Comparison of ENCODE assay signal across 22 cellular contexts in the genomic region with DNA sequence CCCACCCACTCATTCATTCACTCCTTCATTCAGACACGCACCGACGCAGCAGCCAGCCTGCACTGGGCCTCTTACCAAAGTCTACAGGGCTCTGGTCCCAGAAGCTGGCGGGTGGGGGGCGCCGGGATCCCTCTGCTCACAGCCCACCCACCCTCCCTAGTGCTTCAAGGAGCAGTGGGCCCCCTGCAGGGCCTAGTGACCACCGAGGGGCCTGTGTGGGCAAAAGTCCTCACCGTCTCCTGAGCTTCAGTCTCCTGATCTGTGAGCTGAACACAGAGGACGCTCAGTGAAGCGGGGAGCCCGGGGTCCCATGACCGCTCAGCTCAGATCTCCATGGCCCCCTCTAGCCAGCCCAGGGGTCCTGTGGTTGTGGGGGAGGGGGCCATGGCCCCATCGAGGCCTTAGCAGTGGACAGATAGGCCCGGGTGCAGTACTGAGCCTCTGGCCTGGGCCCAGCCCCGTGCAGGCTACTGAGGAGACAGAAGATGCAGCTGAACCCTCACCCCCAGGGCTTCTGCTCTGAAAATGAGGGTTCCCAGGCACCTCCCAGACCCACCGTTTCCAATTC. TPM values are rescaled to one million over a fixed set of nuclear protein-coding genes. Genes with fewer than 3 reads are reported as not detected.
DNase-seq lines count a peak whose midpoint lies in the region; TF ChIP-seq lines count a peak whose summit lies in the region.
"Had no signal": no experiment of that assay in that cellular context is flagged by ENCODE, and none has a peak within 500 bp of the region (broad histone marks: within the 10 kb centered on the region; RNA-seq: fewer than 3 reads in every experiment).

No MANE protein-coding gene starts in this region.

- no peaks in the 10 kb centered on the region for H3K36me3 ChIP-seq in tibial artery
- H3K36me3 ChIP-seq: BLaER1, Peyer's patch had no signal

- CTCF ChIA-PET in activated CD4-positive, alpha-beta T cell treated with anti-CD3 and anti-CD28 coated beads, Interleukin-2, amount 10 ng/mL, durations not matched to agents 7 days and 5 days (lab: Charles Lee): interaction anchor here (1.1 to 1.2 kb wide), 2 partner anchors 10 to 12 kb away, joined by 3 to 4 read pairs; no protein-coding TSS in a partner anchor

- peaks cover 0 to 90% of the 10 kb centered on the region in 2 donors for H3K27me3 ChIP-seq in tibial artery
- H3K27me3 ChIP-seq: BLaER1, Peyer's patch had no signal

- POLR2A ChIA-PET in activated CD4-positive, alpha-beta T cell treated with anti-CD3 and anti-CD28 coated beads, Interleukin-2, amount 10 ng/mL, durations not matched to agents 7 days and 5 days (lab: Charles Lee): no interaction called here

- peak overlapping the region; percentile 50 for H3K27ac Mint-ChIP-seq in activated CD4-positive, alpha-beta T cell treated with anti-CD3 and anti-CD28 coated beads, Interleukin-2, amount 10 ng/mL, durations not matched to agents 7 days and 5 days
- no peak overlapping the region for H3K27ac Mint-ChIP-seq in activated CD4-positive, alpha-beta T cell treated with anti-CD3 and anti-CD28 coated beads, Interleukin-2, amount 10 ng/mL, durations not matched to agents 24 days and 14 days
- peak overlapping the region in 3 of 5 experiments; percentile 60 to 97 (median 90) for H3K27ac Mint-ChIP-seq in brain
- peak overlapping the region; percentile 81 for H3K27ac Mint-ChIP-seq in mesothelial cell of epicardium
- H3K27ac Mint-ChIP-seq: CD4-positive, alpha-beta T cell; HFFc6 had no signal

- H3K9me3 ChIP-seq in tibial artery: no peaks in the 10 kb centered on the region
- H3K9me3 ChIP-seq: BLaER1, Peyer's patch had no signal

- DNase-seq in activated CD4-positive, alpha-beta T cell treated with anti-CD3 and anti-CD28 coated beads, Interleukin-2, amount 10 ng/mL, durations not matched to agents 7 days and 5 days: no peak
- no peak for DNase-seq in activated CD4-positive, alpha-beta T cell treated with anti-CD3 and anti-CD28 coated beads, Interleukin-2, amount 10 ng/mL, durations not matched to agents 24 days and 14 days
- no peak for DNase-seq in mesothelial cell of epicardium (ENCODE audit: low spot score in 2 of 2, unreplicated experiment in 2 of 2)
- peak; percentile 3 for DNase-seq in retina
- DNase-seq in cerebellum (ENCODE audit: low spot score): no peak
- DNase-seq in tibial artery: no peak
- no peak for DNase-seq in NCI-H2029 treated with DMSO at 0.1 percent for 48 hours (lab: John Stamatoyannopoulos, UW)
- DNase-seq: ACHN; CD4-positive, alpha-beta T cell; COR-L47; DMS79 treated with DMSO at 0.1 percent for 48 hours; H7; HFFc6; NCI-H1105 treated with DMSO at 0.1 percent for 48 hours; NCI-H446; NCI-H526; Peyer's patch had no signal

- H3K9me3 Mint-ChIP-seq in activated CD4-positive, alpha-beta T cell treated with anti-CD3 and anti-CD28 coated beads, Interleukin-2, amount 10 ng/mL, durations not matched to agents 7 days and 5 days: no peaks in the 10 kb centered on the region
- H3K9me3 Mint-ChIP-seq in activated CD4-positive, alpha-beta T cell treated with anti-CD3 and anti-CD28 coated beads, Interleukin-2, amount 10 ng/mL, durations not matched to agents 24 days and 14 days: no peaks in the 10 kb centered on the region
- H3K9me3 Mint-ChIP-seq in brain (peaks cover 0 to 4% (median 2%) of the 10 kb centered on the region in 5 experiments), mesothelial cell of epicardium (no peaks in the 10 kb centered on the region)
- H3K9me3 Mint-ChIP-seq: CD4-positive, alpha-beta T cell; HFFc6 had no signal

- intact Hi-C loops in activated CD4-positive, alpha-beta T cell treated with anti-CD3 and anti-CD28 coated beads, Interleukin-2, amount 10 ng/mL, durations not matched to agents 24 days and 14 days (cut with micrococcal nuclease): no loop called here
- intact Hi-C loops in tibial artery (cut with DNase I; ENCODE audit: low total_unique reads): no loop called here

- H3K4me3 Mint-ChIP-seq in activated CD4-positive, alpha-beta T cell treated with anti-CD3 and anti-CD28 coated beads, Interleukin-2, amount 10 ng/mL, durations not matched to agents 7 days and 5 days: no peak overlapping the region
- H3K4me3 Mint-ChIP-seq in activated CD4-positive, alpha-beta T cell treated with anti-CD3 and anti-CD28 coated beads, Interleukin-2, amount 10 ng/mL, durations not matched to agents 24 days and 14 days: no peak overlapping the region
- H3K4me3 Mint-ChIP-seq in brain: no peak overlapping the region
- H3K4me3 Mint-ChIP-seq in mesothelial cell of epicardium: no peak overlapping the region
- H3K4me3 Mint-ChIP-seq: CD4-positive, alpha-beta T cell; HFFc6 had no signal

- TF ChIP-seq CTCF in brain (conservative IDR thresholded peaks at IDR 0.05) (no peak), mesothelial cell of epicardium (IDR thresholded peaks at IDR 0.05; ENCODE audit: unreplicated experiment) (no peak), tibial artery (IDR thresholded peaks at IDR 0.05) (no peak)

- peaks cover 2% of the 10 kb centered on the region for H3K27me3 Mint-ChIP-seq in activated CD4-positive, alpha-beta T cell treated with anti-CD3 and anti-CD28 coated beads, Interleukin-2, amount 10 ng/mL, durations not matched to agents 7 days and 5 days
- H3K27me3 Mint-ChIP-seq in activated CD4-positive, alpha-beta T cell treated with anti-CD3 and anti-CD28 coated beads, Interleukin-2, amount 10 ng/mL, durations not matched to agents 24 days and 14 days: peaks cover 2% of the 10 kb centered on the region
- H3K27me3 Mint-ChIP-seq in brain: peaks cover 5% of the 10 kb centered on the region
- no peaks in the 10 kb centered on the region for H3K27me3 Mint-ChIP-seq in mesothelial cell of epicardium (ENCODE audit: low read depth)
- H3K27me3 Mint-ChIP-seq: CD4-positive, alpha-beta T cell had no signal

- H3K4me3 ChIP-seq in tibial artery: no peak overlapping the region
- H3K4me3 ChIP-seq: BLaER1, Peyer's patch had no signal

- no peaks in the 10 kb centered on the region for H3K4me1 ChIP-seq in tibial artery
- H3K4me1 ChIP-seq: Peyer's patch had no signal

- H3K27ac ChIP-seq in tibial artery: no peak overlapping the region
- H3K27ac ChIP-seq: 22Rv1, KMS-11, Peyer's patch had no signal

- no peaks in the 10 kb centered on the region for H3K4me1 Mint-ChIP-seq in activated CD4-positive, alpha-beta T cell treated with anti-CD3 and anti-CD28 coated beads, Interleukin-2, amount 10 ng/mL, durations not matched to agents 7 days and 5 days
- no peaks in the 10 kb centered on the region for H3K4me1 Mint-ChIP-seq in activated CD4-positive, alpha-beta T cell treated with anti-CD3 and anti-CD28 coated beads, Interleukin-2, amount 10 ng/mL, durations not matched to agents 24 days and 14 days
- peaks cover 53% of the 10 kb centered on the region for H3K4me1 Mint-ChIP-seq in brain
- peaks cover 60% of the 10 kb centered on the region for H3K4me1 Mint-ChIP-seq in mesothelial cell of epicardium

- no peaks in the 10 kb centered on the region for H3K36me3 Mint-ChIP-seq in activated CD4-positive, alpha-beta T cell treated with anti-CD3 and anti-CD28 coated beads, Interleukin-2, amount 10 ng/mL, durations not matched to agents 7 days and 5 days (ENCODE audit: low read depth)
- no peaks in the 10 kb centered on the region for H3K36me3 Mint-ChIP-seq in activated CD4-positive, alpha-beta T cell treated with anti-CD3 and anti-CD28 coated beads, Interleukin-2, amount 10 ng/mL, durations not matched to agents 24 days and 14 days (ENCODE audit: low read depth)
- no peaks in the 10 kb centered on the region for H3K36me3 Mint-ChIP-seq in brain
- no peaks in the 10 kb centered on the region for H3K36me3 Mint-ChIP-seq in mesothelial cell of epicardium

RNA-seq across cellular contexts. Expression of gene MRGBP, which starts 33.4 kb away (rescaled TPM):
- total RNA-seq in activated CD4-positive, alpha-beta T cell treated with anti-CD3 and anti-CD28 coated beads, Interleukin-2, amount 10 ng/mL, durations not matched to agents 7 days and 5 days: 10 to 100 TPM; 14.4 to 14.5 TPM
- total RNA-seq in activated CD4-positive, alpha-beta T cell treated with anti-CD3 and anti-CD28 coated beads, Interleukin-2, amount 10 ng/mL, durations not matched to agents 24 days and 14 days: 19.4 and 19.6 TPM in 2 replicates
- polyA plus RNA-seq in brain (ENCODE audit: insufficient read depth, low read depth, low replicate concordance): 11.8 TPM
- total RNA-seq in mesothelial cell of epicardium (18.4 to 20.8 TPM (median 20.4 TPM) in 3 replicates), cerebellum (11.5 TPM)

RNA-seq across cellular contexts. Expression of gene OGFR, which starts 41.8 kb away (rescaled TPM):
- 10 to 100 TPM; 82.4 to 84.9 TPM for total RNA-seq in activated CD4-positive, alpha-beta T cell treated with anti-CD3 and anti-CD28 coated beads, Interleukin-2, amount 10 ng/mL, durations not matched to agents 7 days and 5 days
- 49.1 and 54.6 TPM in 2 replicates for total RNA-seq in activated CD4-positive, alpha-beta T cell treated with anti-CD3 and anti-CD28 coated beads, Interleukin-2, amount 10 ng/mL, durations not matched to agents 24 days and 14 days
- polyA plus RNA-seq in brain (ENCODE audit: insufficient read depth, low read depth, low replicate concordance): 37.0 TPM
- total RNA-seq in mesothelial cell of epicardium: 56.2 to 58.4 TPM (median 56.5 TPM) in 3 replicates
- 12.0 TPM for total RNA-seq in cerebellum

RNA-seq across cellular contexts. Expression of gene COL9A3, which starts 54.0 kb away (rescaled TPM):
- not detected for total RNA-seq in activated CD4-positive, alpha-beta T cell treated with anti-CD3 and anti-CD28 coated beads, Interleukin-2, amount 10 ng/mL, durations not matched to agents 7 days and 5 days
- 0.47 TPM in 1 of 2 replicates, not detected in the other for total RNA-seq in activated CD4-positive, alpha-beta T cell treated with anti-CD3 and anti-CD28 coated beads, Interleukin-2, amount 10 ng/mL, durations not matched to agents 24 days and 14 days
- polyA plus RNA-seq in brain (ENCODE audit: insufficient read depth, low read depth, low replicate concordance): 17.5 TPM
- total RNA-seq in mesothelial cell of epicardium (573 to 576 TPM (median 576 TPM) in 3 replicates), cerebellum (3.8 TPM)
- total RNA-seq: CD4-positive, alpha-beta T cell had no signal

RNA-seq across cellular contexts. Expression of gene NTSR1, which starts 54.2 kb away (rescaled TPM):
- 1 to 10 TPM in 1 of 2 experiments, under 1 TPM in 1; 0.94 to 1.5 TPM for total RNA-seq in activated CD4-positive, alpha-beta T cell treated with anti-CD3 and anti-CD28 coated beads, Interleukin-2, amount 10 ng/mL, durations not matched to agents 7 days and 5 days
- total RNA-seq in activated CD4-positive, alpha-beta T cell treated with anti-CD3 and anti-CD28 coated beads, Interleukin-2, amount 10 ng/mL, durations not matched to agents 24 days and 14 days: not detected in 2 replicates
- polyA plus RNA-seq in brain (ENCODE audit: insufficient read depth, low read depth, low replicate concordance): 0.48 TPM
- total RNA-seq in mesothelial cell of epicardium (0.36 to 0.71 TPM (median 0.54 TPM) in 3 replicates), cerebellum (1.8 TPM)
- total RNA-seq: OCI-LY7 had no signal

Comparison
In these comparisons a context has a peak if more than half of its experiments do, and no peak if none do; other contexts are left out.
1. RNA of gene COL9A3, which starts 54.0 kb away (total RNA-seq): 573 to 576 TPM in mesothelial cell of epicardium; 3.8 TPM in cerebellum (single experiment), not detected in activated CD4-positive, alpha-beta T cell treated with anti-CD3 and anti-CD28 coated beads, Interleukin-2, amount 10 ng/mL, durations not matched to agents 7 days and 5 days and 0.47 TPM in activated CD4-positive, alpha-beta T cell treated with anti-CD3 and anti-CD28 coated beads, Interleukin-2, amount 10 ng/mL, durations not matched to agents 24 days and 14 days; every median in the first group is over 100 times any median in the second.